7 cellular contexts compared by ENCODE assay signal in genomic region chr7:137485818-137486217, GRCh38.
"Had no signal": no experiment of that assay in that cellular context is flagged by ENCODE, and none has a peak within 500 bp of the region (broad histone marks: within the 10 kb centered on the region; RNA-seq: fewer than 3 reads in every experiment).

No MANE protein-coding gene starts in this region.

- H3K9me3 ChIP-seq: HAP-1 had no signal

- H3K4me1 ChIP-seq: HAP-1 had no signal

- FAIRE-seq: HTR-8/SVneo had no signal

- H2AFZ ChIP-seq: GM23338 had no signal

- H3K4me3 ChIP-seq: GM23338, HAP-1 had no signal

- ATAC-seq: GM23338, HCT116 had no signal

- DNase-seq: H7, HFFc6, KG1 had no signal

- H3K4me2 ChIP-seq: GM23338 had no signal

- H3K36me3 ChIP-seq: HAP-1 had no signal
